ENCODE assay signal across 17 cellular contexts in genomic region chr11:88402784-88403183, GRCh38.
DNase-seq lines count a peak whose midpoint lies in the region; TF ChIP-seq lines count a peak whose summit lies in the region.
"Had no signal": no experiment of that assay in that cellular context is flagged by ENCODE, and none has a peak within 500 bp of the region (broad histone marks: within the 10 kb centered on the region; RNA-seq: fewer than 3 reads in every experiment).

No MANE protein-coding gene starts in this region.

- TF ChIP-seq POLR2A in esophagus muscularis mucosa (IDR thresholded peaks at IDR 0.05; ENCODE audit: low read depth) (no peak), vagina (IDR thresholded peaks at IDR 0.05) (no peak)

- intact Hi-C loops in esophagus muscularis mucosa (cut with DNase I) (loop anchor here (5.0 kb wide), 1 partner anchor 65 kb away; the partner anchor contains the start of gene CTSC), vagina (cut with DNase I) (no loop called here)

- H3K27me3 ChIP-seq in esophagus muscularis mucosa (no peaks in the 10 kb centered on the region), vagina (no peaks in the 10 kb centered on the region)
- H3K27me3 ChIP-seq: breast epithelium, neutrophil had no signal

- no peak for TF ChIP-seq EP300 in esophagus muscularis mucosa (IDR thresholded peaks at IDR 0.05)

- H3K4me1 ChIP-seq in esophagus muscularis mucosa (peaks cover 11 to 22% (median 17%) of the 10 kb centered on the region in 4 donors), vagina (peaks cover 27% of the 10 kb centered on the region)
- H3K4me1 ChIP-seq: breast epithelium had no signal

- peak overlapping the region; percentile 2 to 45 (median 6) for H3K27ac ChIP-seq in esophagus muscularis mucosa (replicated peaks in 1 of 4)
- no peak overlapping the region for H3K27ac ChIP-seq in vagina
- H3K27ac ChIP-seq: breast epithelium, neutrophil had no signal

- WGBS in esophagus muscularis mucosa = 94% methylated on average over 5 of the region's 5 CpGs

- TF ChIP-seq CTCF in esophagus muscularis mucosa (IDR thresholded peaks at IDR 0.05) (no peak), vagina (IDR thresholded peaks at IDR 0.05) (no peak)

- H3K36me3 ChIP-seq in esophagus muscularis mucosa (no peaks in the 10 kb centered on the region), vagina (no peaks in the 10 kb centered on the region)
- H3K36me3 ChIP-seq: breast epithelium, neutrophil had no signal

- peak; percentile 91 for DNase-seq in ELR (ENCODE audit: low read depth)
- peak; percentile 30 for DNase-seq in RPMI7951 (ENCODE audit: low read depth)
- DNase-seq in esophagus muscularis mucosa (ENCODE audit: extremely low spot score) = no peak
- peak; percentile 15 for DNase-seq in pulmonary artery endothelial cell (ENCODE audit: low read depth, low spot score)
- DNase-seq in OCI-M1 (lab: John Stamatoyannopoulos, UW) = no peak
- no peak for DNase-seq in vagina (ENCODE audit: extremely low spot score in 2 of 2)
- DNase-seq in GDM1 (lab: John Stamatoyannopoulos, UW) = no peak
- no peak for DNase-seq in NCI-H1417 (lab: John Stamatoyannopoulos, UW)
- DNase-seq: activated CD8-positive, alpha-beta memory T cell treated with anti-CD3 and anti-CD28 coated beads for 24 hours; activated gamma-delta T cell; CD8-positive, alpha-beta memory T cell; H9; Karpas-422; NCI-H1694; stimulated activated naive CD4-positive, alpha-beta T cell treated with Interleukin-2 at 50 U/mL for 16 hours had no signal

- H3K4me3 ChIP-seq in esophagus muscularis mucosa (no peak overlapping the region), vagina (no peak overlapping the region)
- H3K4me3 ChIP-seq: breast epithelium had no signal

- H3K9me3 ChIP-seq in esophagus muscularis mucosa (no peaks in the 10 kb centered on the region), vagina (no peaks in the 10 kb centered on the region)
- H3K9me3 ChIP-seq: breast epithelium, neutrophil had no signal

Comparison
In these comparisons a context has a peak if more than half of its experiments do, and no peak if none do; other contexts are left out.
1. DNase-seq: peak in ELR (single experiment), RPMI7951 (single experiment) and pulmonary artery endothelial cell (single experiment); none in esophagus muscularis mucosa (single experiment), OCI-M1 (single experiment), vagina (0 of 2), GDM1 (single experiment) and NCI-H1417 (0 of 3).